In genomic region chr4:7206856-7207567, GRCh38 we compare ENCODE assay signal across 8 cellular contexts. TPM values are rescaled to one million over a fixed set of nuclear protein-coding genes. Genes with fewer than 3 reads are reported as not detected.
DNase-seq lines count a peak whose midpoint lies in the region; ATAC-seq, FAIRE-seq and TF ChIP-seq lines count a peak whose summit lies in the region.

No MANE protein-coding gene starts in this region.

- ATAC-seq in GM21717 (IDR thresholded peaks at IDR 0.05; ENCODE audit: unreplicated experiment) (no peak), HG03097 (IDR thresholded peaks at IDR 0.05; ENCODE audit: low FRiP score, unreplicated experiment) (no peak)

- FAIRE-seq in GM12892 (lab: Jason Lieb, UNC) = no peak

- peak overlapping the region; percentile 3 for H3K27ac ChIP-seq in substantia nigra (ENCODE audit: low read depth, low read length, poor library complexity, severe bottlenecking)

- DNase-seq in HK-2 (ENCODE audit: unreplicated experiment) (peak; percentile 80), cardiac fibroblast (ENCODE audit: low read depth in 2 of 2) (peak; percentile 81 to 89), left kidney (ENCODE audit: low read depth, low spot score) (peak; percentile 78), substantia nigra (lab: John Stamatoyannopoulos, UW) (peak in 46 of 49 donors; percentile 12 to 86 (median 62)), GM12892 (ENCODE audit: insufficient read length) (no peak)
- no peak for DNase-seq in stimulated activated CD4-positive, alpha-beta T cell treated with anti-CD3 and anti-CD28 coated beads, Interleukin-4, amount 100 ng/mL, for 4 hours

- no peak overlapping the region for H3K4me3 ChIP-seq in cardiac fibroblast (replicated peaks in 1 of 2; ENCODE audit: low read depth in 2 of 2, low read length in 2 of 2)

- TF ChIP-seq CTCF in cardiac fibroblast (IDR thresholded peaks at IDR 0.05; ENCODE audit: low read depth, low read length) = no peak

- TF ChIP-seq POLR2A in GM12892 (IDR thresholded peaks at IDR 0.05; ENCODE audit: low read depth, low read length) = no peak

RNA-seq across cellular contexts. Expression of gene SORCS2, which starts 14.7 kb away (rescaled TPM):
- not detected for polyA plus RNA-seq in GM12892 (2012; ENCODE audit: missing spikeins)

Comparison
In these comparisons a context has a peak if more than half of its experiments do, and no peak if none do; other contexts are left out.
1. DNase-seq: peak in HK-2 (single experiment), cardiac fibroblast (2 of 2), left kidney (single experiment) and substantia nigra (46 of 49); none in stimulated activated CD4-positive, alpha-beta T cell treated with anti-CD3 and anti-CD28 coated beads, Interleukin-4, amount 100 ng/mL, for 4 hours (0 of 2) and GM12892 (single experiment).